ENCODE assay signal across 25 cellular contexts in genomic region chr6:97867177-97867576, GRCh38.
DNase-seq lines count a peak whose midpoint lies in the region; ATAC-seq, FAIRE-seq and TF ChIP-seq lines count a peak whose summit lies in the region.
"Had no signal": no experiment of that assay in that cellular context is flagged by ENCODE, and none has a peak within 500 bp of the region (broad histone marks: within the 10 kb centered on the region; RNA-seq: fewer than 3 reads in every experiment).

No MANE protein-coding gene starts in this region.

- TF ChIP-seq POLR2A in H1 (IDR thresholded peaks at IDR 0.05; ENCODE audit: control extremely low read depth in 1 of 2, low read depth in 2 of 2, low read length in 2 of 2) (no peak), transverse colon (IDR thresholded peaks at IDR 0.05) (no peak)

- intact Hi-C loops in right cardiac atrium (cut with DNase I) (no loop called here), transverse colon (cut with DNase I; ENCODE audit: low total_unique reads) (no loop called here)

- no peaks in the 10 kb centered on the region for H3K23me2 ChIP-seq in H1 (ENCODE audit: low read depth, low read length)

- H2BK15ac ChIP-seq in H1 (ENCODE audit: low read length) = no peak overlapping the region

- no peaks in the 10 kb centered on the region for H3K79me1 ChIP-seq in H1 (ENCODE audit: low read depth, low read length)

- no peak overlapping the region for H2BK20ac ChIP-seq in H1 (ENCODE audit: low read length)

- 50% methylated on average over 2 of the region's 2 CpGs; no CpG with 5 or more reads in 1 of the 2 experiments for WGBS in H1 (ENCODE audit: extremely low coverage in 1 of 2, insufficient coverage in 1 of 2, insufficient read length in 1 of 2, insufficient replicate concordance in 2 of 2, low coverage in 1 of 2, low lambda C conversion rate in 2 of 2, missing lambda C conversion rate in 1 of 2), 2 experiments
- 47% methylated on average over 2 of the region's 2 CpGs for WGBS in right cardiac atrium
- 30 to 49% methylated on average over 2 of the region's 2 CpGs for WGBS in transverse colon (ENCODE audit: low coverage in 1 of 2), 2 donors

- peaks cover 9% of the 10 kb centered on the region for H3K4me1 Mint-ChIP-seq in neural progenitor cell
- H3K4me1 Mint-ChIP-seq: CD14-positive monocyte; CD4-positive, alpha-beta memory T cell; CD4-positive, CD25-positive, alpha-beta regulatory T cell; CD8-positive, alpha-beta memory T cell had no signal

- no peak overlapping the region for H3K14ac ChIP-seq in H1 (ENCODE audit: insufficient read length)

- H3K23ac ChIP-seq in H1 (ENCODE audit: insufficient read length) = no peak overlapping the region

- DNase-seq in H1 (ENCODE audit: low read depth in 1 of 2, low spot score in 2 of 2) = no peak
- DNase-seq in neural progenitor cell (ENCODE audit: low spot score) = no peak
- DNase-seq in right cardiac atrium = no peak
- DNase-seq in transverse colon = no peak
- DNase-seq: BE2C; C1 segment of cervical spinal cord; CD4-positive, alpha-beta memory T cell; CD4-positive, CD25-positive, alpha-beta regulatory T cell; CD8-positive, alpha-beta memory T cell; COR-L47; DMS 273 treated with DMSO at 0.1 percent for 48 hours; DMS153; DMS53; DMS79; DND-41; EL; GDM1 had no signal

- no peaks in the 10 kb centered on the region for H3K36me3 Mint-ChIP-seq in neural progenitor cell
- H3K36me3 Mint-ChIP-seq: CD14-positive monocyte; CD4-positive, alpha-beta memory T cell; CD4-positive, CD25-positive, alpha-beta regulatory T cell; CD8-positive, alpha-beta memory T cell had no signal

- H3K79me2 ChIP-seq in H1 (ENCODE audit: control insufficient read depth in 1 of 2, insufficient read depth in 2 of 2, low read length in 2 of 2) (no peaks in the 10 kb centered on the region), neural progenitor cell (ENCODE audit: low read depth) (no peaks in the 10 kb centered on the region)

- peaks cover 4% of the 10 kb centered on the region for H3K9me3 Mint-ChIP-seq in neural progenitor cell

- POLR2A ChIA-PET in HEK293 (lab: Yijun Ruan, JAX) = no interaction called here
- POLR2A ChIA-PET in H1 (lab: Charles Lee; ENCODE audit: partially characterized antibody) = no interaction called here

- H3K4me3 ChIP-seq in HEK293 (ENCODE audit: low read depth, low read length) = no peak overlapping the region
- H3K4me3 ChIP-seq in H1 (ENCODE audit: extremely low read depth in 1 of 4, insufficient read depth in 2 of 4, low read depth in 3 of 4, low read length in 4 of 4) = no peak overlapping the region
- H3K4me3 ChIP-seq in neural progenitor cell = no peak overlapping the region
- H3K4me3 ChIP-seq in right cardiac atrium (ENCODE audit: low read length) = no peak overlapping the region
- no peak overlapping the region for H3K4me3 ChIP-seq in transverse colon
- H3K4me3 ChIP-seq: A549, BLaER1, GM12878 had no signal

- H3K9ac ChIP-seq in H1 (replicated peaks in 1 of 4; ENCODE audit: extremely low read depth in 1 of 4, low read depth in 3 of 4, low read length in 3 of 4) (no peak overlapping the region), neural progenitor cell (no peak overlapping the region)
- H3K9ac ChIP-seq: BLaER1 had no signal

- H3K56ac ChIP-seq in H1 (replicated peaks; ENCODE audit: insufficient read length, low read depth, low read length) = no peak overlapping the region

- no peaks in the 10 kb centered on the region for H3K27me3 ChIP-seq in H1 (replicated peaks in 1 of 4; ENCODE audit: control insufficient read depth in 3 of 4, extremely low read depth in 1 of 4, insufficient read depth in 3 of 4, low read length in 3 of 4)
- no peaks in the 10 kb centered on the region for H3K27me3 ChIP-seq in neural progenitor cell
- H3K27me3 ChIP-seq in right cardiac atrium (ENCODE audit: control insufficient read depth, insufficient read depth) = no peaks in the 10 kb centered on the region
- H3K27me3 ChIP-seq in transverse colon = no peaks in the 10 kb centered on the region
- H3K27me3 ChIP-seq: BE2C, BLaER1 had no signal

- H3K27ac ChIP-seq in HEK293 (ENCODE audit: extremely low read depth, low read depth, low read length) (no peak overlapping the region), H1 (ENCODE audit: low read depth, low read length) (no peak overlapping the region), neural progenitor cell (no peak overlapping the region), right cardiac atrium (ENCODE audit: low read length) (no peak overlapping the region), transverse colon (no peak overlapping the region)
- H3K27ac ChIP-seq: 22Rv1, A549, BLaER1 had no signal

- no peak for FAIRE-seq in H1 (lab: Jason Lieb, UNC)
- FAIRE-seq: A549, GM12878, GM12892, GM18507 had no signal

- CTCF ChIA-PET in HEK293 (lab: Yijun Ruan, JAX) (no interaction called here), H1 (lab: Charles Lee; ENCODE audit: partially characterized antibody) (no interaction called here)

- H2BK120ac ChIP-seq in H1 (replicated peaks; ENCODE audit: low read depth, low read length) = no peak overlapping the region

- no peak overlapping the region for H4K91ac ChIP-seq in H1 (replicated peaks; ENCODE audit: insufficient read length, low read length)

- TF ChIP-seq CTCF in HEK293 (tag by site-specific recombination; IDR thresholded peaks at IDR 0.05) (no peak), H1 (IDR thresholded peaks at IDR 0.05; ENCODE audit: control extremely low read depth in 1 of 3, insufficient read depth in 1 of 3, low read depth in 1 of 3, low read length in 3 of 3) (no peak), neural progenitor cell (IDR thresholded peaks at IDR 0.05) (no peak), transverse colon (IDR thresholded peaks at IDR 0.05) (no peak)

- no peak for ATAC-seq in right cardiac atrium
- ATAC-seq: A549, GM12878 had no signal

- H4K5ac ChIP-seq in H1 (ENCODE audit: insufficient read length, low read depth, low read length) = no peak overlapping the region

- in situ Hi-C loops in transverse colon (cut with MboI; ENCODE audit: low pct_ligation_motif_present in 1 of 4, low pct_unique_long_range_greater_than_20kb in 1 of 4, low sequenced_read_pairs in 3 of 4) = no loop called here

- no peak overlapping the region for H4K8ac ChIP-seq in H1 (ENCODE audit: extremely low read depth, insufficient read depth, low read length)

- H3K4me3 Mint-ChIP-seq in neural progenitor cell = peak overlapping the region; percentile 41
- H3K4me3 Mint-ChIP-seq: CD14-positive monocyte; CD4-positive, alpha-beta memory T cell; CD4-positive, CD25-positive, alpha-beta regulatory T cell; CD8-positive, alpha-beta memory T cell had no signal

- H3F3A ChIP-seq in neural progenitor cell (ENCODE audit: low read depth) = peaks cover 9% of the 10 kb centered on the region

- no peak overlapping the region for H2BK5ac ChIP-seq in H1 (ENCODE audit: low read depth, low read length)

- H2BK12ac ChIP-seq in H1 (ENCODE audit: low read depth, low read length) = no peak overlapping the region

- H3K4me2 ChIP-seq in H1 (ENCODE audit: insufficient read depth in 1 of 2, low read depth in 2 of 2, low read length in 2 of 2) (no peak overlapping the region), neural progenitor cell (no peak overlapping the region)
- H3K4me2 ChIP-seq: A549, BLaER1 had no signal

- peaks cover 3% of the 10 kb centered on the region for H3K27me3 Mint-ChIP-seq in neural progenitor cell (ENCODE audit: insufficient read depth, low read depth)
- H3K27me3 Mint-ChIP-seq: CD4-positive, alpha-beta memory T cell; CD4-positive, CD25-positive, alpha-beta regulatory T cell; CD8-positive, alpha-beta memory T cell had no signal

- no peak overlapping the region for H2AK5ac ChIP-seq in H1 (ENCODE audit: low read depth, low read length)

- H3K4ac ChIP-seq in H1 (replicated peaks; ENCODE audit: insufficient read length, low read depth, low read length) = no peak overlapping the region

- no peak for TF ChIP-seq RAD21 in H1 (IDR thresholded peaks at IDR 0.05 in 1 of 2, conservative IDR thresholded peaks at IDR 0.05 in 1 of 2; ENCODE audit: low read depth in 2 of 2, low read length in 2 of 2)

- no peak overlapping the region for H3K18ac ChIP-seq in H1 (ENCODE audit: extremely low read depth, low read length)

- no peak overlapping the region for H2AFZ ChIP-seq in H1 (ENCODE audit: low read length)
- no peak overlapping the region for H2AFZ ChIP-seq in neural progenitor cell (replicated peaks)

- TF ChIP-seq EP300 in H1 (IDR thresholded peaks at IDR 0.05; ENCODE audit: borderline replicate concordance in 1 of 2, low read depth in 2 of 2, low read length in 2 of 2) (no peak), transverse colon (IDR thresholded peaks at IDR 0.05; ENCODE audit: low read depth) (no peak)

- no peak overlapping the region for H3K27ac Mint-ChIP-seq in neural progenitor cell
- H3K27ac Mint-ChIP-seq: CD14-positive monocyte; CD4-positive, alpha-beta memory T cell; CD4-positive, CD25-positive, alpha-beta regulatory T cell; CD8-positive, alpha-beta memory T cell had no signal

- H3K36me3 ChIP-seq in HEK293 (ENCODE audit: control insufficient read depth in 2 of 2, insufficient read depth in 1 of 2, low read length in 2 of 2) (no peaks in the 10 kb centered on the region), H1 (ENCODE audit: control insufficient read depth in 2 of 4, insufficient read depth in 4 of 4, low read length in 3 of 4) (no peaks in the 10 kb centered on the region), neural progenitor cell (no peaks in the 10 kb centered on the region), transverse colon (no peaks in the 10 kb centered on the region)
- H3K36me3 ChIP-seq: BE2C, BLaER1 had no signal

- H4K20me1 ChIP-seq in H1 (replicated peaks in 1 of 2; ENCODE audit: control insufficient read depth in 1 of 2, insufficient read depth in 2 of 2, low read length in 2 of 2) (no peaks in the 10 kb centered on the region), neural progenitor cell (ENCODE audit: low read depth) (no peaks in the 10 kb centered on the region)
- H4K20me1 ChIP-seq: BLaER1 had no signal

- peaks cover 2% of the 10 kb centered on the region; the same call in 1 of the 2 replicates for H3K4me1 ChIP-seq in HEK293 (ENCODE audit: control insufficient read depth, insufficient read depth, low read length)
- H3K4me1 ChIP-seq in H1 (replicated peaks in 1 of 4; ENCODE audit: control insufficient read depth in 3 of 4, insufficient read depth in 4 of 4, low read length in 3 of 4) = peaks cover 0 to 5% (median 0%) of the 10 kb centered on the region in 4 experiments; a peak in 1 of 7 replicates
- H3K4me1 ChIP-seq in neural progenitor cell = peaks cover 10% of the 10 kb centered on the region
- no peaks in the 10 kb centered on the region for H3K4me1 ChIP-seq in right cardiac atrium (ENCODE audit: control insufficient read depth, insufficient read depth, low read length)
- no peaks in the 10 kb centered on the region for H3K4me1 ChIP-seq in transverse colon
- H3K4me1 ChIP-seq: A549, BE2C, BLaER1 had no signal

- H3K9me3 ChIP-seq in HEK293 (ENCODE audit: control insufficient read depth, insufficient read depth, low read depth, low read length) (no peaks in the 10 kb centered on the region), H1 (ENCODE audit: insufficient read depth in 2 of 2, low read depth in 1 of 2, low read length in 1 of 2) (no peaks in the 10 kb centered on the region), neural progenitor cell (ENCODE audit: low read depth) (no peaks in the 10 kb centered on the region), right cardiac atrium (ENCODE audit: control insufficient read depth, low read length) (no peaks in the 10 kb centered on the region), transverse colon (no peaks in the 10 kb centered on the region)
- H3K9me3 ChIP-seq: A549, BE2C, BLaER1 had no signal
